19 cellular contexts compared by ENCODE assay signal in genomic region chr2:129794116-129794515, GRCh38.
"Had no signal": no experiment of that assay in that cellular context is flagged by ENCODE, and none has a peak within 500 bp of the region (broad histone marks: within the 10 kb centered on the region; RNA-seq: fewer than 3 reads in every experiment).

No MANE protein-coding gene starts in this region.

- H3K27me3 Mint-ChIP-seq: stimulated activated naive CD8-positive, alpha-beta T cell treated with anti-CD3 and anti-CD28 coated beads, Interleukin-15, amount 100 ng/mL, for 72 hours had no signal

- H3K4me3 ChIP-seq: esophagus squamous epithelium, mucosa of descending colon, ovary, thoracic aorta, transverse colon had no signal

- H3K4me1 ChIP-seq: esophagus squamous epithelium, transverse colon had no signal

- H3K9me3 ChIP-seq: esophagus squamous epithelium, mucosa of descending colon, ovary, thoracic aorta, transverse colon had no signal

- H3K27ac ChIP-seq: epithelial cell of prostate, esophagus squamous epithelium, ovary, thoracic aorta, transverse colon had no signal

- H3K36me3 ChIP-seq: esophagus squamous epithelium, ovary, thoracic aorta, transverse colon had no signal

- ATAC-seq: mucosa of descending colon; naive thymus-derived CD8-positive, alpha-beta T cell; sciatic nerve; stimulated activated naive B cell treated with anti-CD40 and anti-IgM and Interleukin-4, amounts not matched to agents 10 μg/mL and 1 μg/mL and 100 μg/mL, for 72 hours; stimulated activated naive CD8-positive, alpha-beta T cell treated with anti-CD3 and anti-CD28 coated beads, Interleukin-15, amount 100 ng/mL, for 72 hours had no signal

- H3K4me3 Mint-ChIP-seq: central memory CD8-positive, alpha-beta T cell; naive thymus-derived CD8-positive, alpha-beta T cell; neural crest cell; stimulated activated naive B cell treated with anti-CD40 and anti-IgM and Interleukin-4, amounts not matched to agents 10 μg/mL and 1 μg/mL and 100 μg/mL, for 72 hours; stimulated activated naive CD8-positive, alpha-beta T cell treated with anti-CD3 and anti-CD28 coated beads, Interleukin-15, amount 100 ng/mL, for 72 hours had no signal

- H3K9me3 Mint-ChIP-seq: central memory CD8-positive, alpha-beta T cell; neural crest cell; stimulated activated naive B cell treated with anti-CD40 and anti-IgM and Interleukin-4, amounts not matched to agents 10 μg/mL and 1 μg/mL and 100 μg/mL, for 72 hours; stimulated activated naive CD8-positive, alpha-beta T cell treated with anti-CD3 and anti-CD28 coated beads, Interleukin-15, amount 100 ng/mL, for 72 hours had no signal

- H3K36me3 Mint-ChIP-seq: naive thymus-derived CD8-positive, alpha-beta T cell; stimulated activated naive B cell treated with anti-CD40 and anti-IgM and Interleukin-4, amounts not matched to agents 10 μg/mL and 1 μg/mL and 100 μg/mL, for 72 hours had no signal

- H3K4me1 Mint-ChIP-seq: central memory CD8-positive, alpha-beta T cell; naive thymus-derived CD8-positive, alpha-beta T cell; stimulated activated naive B cell treated with anti-CD40 and anti-IgM and Interleukin-4, amounts not matched to agents 10 μg/mL and 1 μg/mL and 100 μg/mL, for 72 hours; stimulated activated naive CD8-positive, alpha-beta T cell treated with anti-CD3 and anti-CD28 coated beads, Interleukin-15, amount 100 ng/mL, for 72 hours had no signal

- DNase-seq: effector memory CD4-positive, alpha-beta T cell; esophagus squamous epithelium; foreskin fibroblast; mammary epithelial cell; mucosa of descending colon; naive thymus-derived CD8-positive, alpha-beta T cell; nucleus accumbens; ovary; stimulated activated CD4-positive, alpha-beta T cell treated with anti-CD3 and anti-CD28 coated beads, Interleukin-2, amount 100 ng/mL, for 24 hours; stimulated activated CD4-positive, alpha-beta T cell treated with anti-CD3 and anti-CD28 coated beads, Interleukin-4, amount 100 ng/mL, for 4 hours; stimulated activated naive B cell treated with anti-CD40 and anti-IgM and Interleukin-4, amounts not matched to agents 10 μg/mL and 1 μg/mL and 100 μg/mL, for 72 hours; stimulated activated naive CD8-positive, alpha-beta T cell treated with anti-CD3 and anti-CD28 coated beads, Interleukin-15, amount 100 ng/mL, for 72 hours; substantia nigra; transverse colon had no signal

- H3K27me3 ChIP-seq: esophagus squamous epithelium, ovary, transverse colon had no signal

- H3K27ac Mint-ChIP-seq: naive thymus-derived CD8-positive, alpha-beta T cell; stimulated activated naive B cell treated with anti-CD40 and anti-IgM and Interleukin-4, amounts not matched to agents 10 μg/mL and 1 μg/mL and 100 μg/mL, for 72 hours; stimulated activated naive CD8-positive, alpha-beta T cell treated with anti-CD3 and anti-CD28 coated beads, Interleukin-15, amount 100 ng/mL, for 72 hours had no signal
